Comparison of ENCODE assay signal across 35 cellular contexts in the genomic region with DNA sequence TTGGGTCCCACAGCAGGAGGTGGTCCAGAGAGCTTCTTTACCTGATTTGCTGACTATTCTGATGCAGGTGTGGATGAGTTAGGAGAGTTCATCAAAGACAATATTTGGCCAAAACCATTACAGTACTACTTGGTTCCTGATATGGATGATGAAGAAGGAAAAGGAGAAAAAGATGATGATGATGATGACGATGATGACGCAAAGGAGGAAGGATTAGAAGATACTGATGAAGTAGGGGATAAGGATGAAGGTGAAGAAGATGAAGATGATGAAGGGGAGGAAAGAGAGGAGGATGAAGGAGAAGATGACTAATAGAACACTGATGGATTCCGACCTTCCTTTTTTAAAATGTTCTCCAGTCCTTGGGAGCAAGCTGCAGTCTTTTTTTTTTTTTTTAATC.
"Had no signal": no experiment of that assay in that cellular context is flagged by ENCODE, and none has a peak within 500 bp of the region (broad histone marks: within the 10 kb centered on the region; RNA-seq: fewer than 3 reads in every experiment).

No MANE protein-coding gene starts in this region.

- H3K27me3 ChIP-seq: MG63 had no signal

- DNase-seq: Karpas-422, Kasumi-1, MG63, MM.1S, MV-4-11, NCI-H1048, NCI-H1092, NCI-H1092 treated with DMSO at 0.1 percent for 48 hours, NCI-H1105, NCI-H1105 treated with DMSO at 0.1 percent for 48 hours, NCI-H1417, NCI-H1417 treated with DMSO at 0.1 percent for 48 hours, NCI-H1436, NCI-H1436 treated with DMSO at 0.1 percent for 48 hours, NCI-H146, NCI-H1694, NCI-H1694 treated with DMSO at 0.1 percent for 48 hours, NCI-H187, NCI-H187 treated with DMSO at 0.1 percent for 48 hours, NCI-H1930, NCI-H2029, NCI-H2029 treated with DMSO at 0.1 percent for 48 hours, NCI-H2081, NCI-H2081 treated with DMSO at 0.1 percent for 48 hours, NCI-H2107, NCI-H2171, NCI-H2171 treated with DMSO at 0.1 percent for 48 hours, NCI-H2227 treated with DMSO at 0.1 percent for 48 hours, NCI-H226, NCI-H345, NCI-H446, NCI-H446 treated with DMSO at 0.1 percent for 48 hours, NCI-H510A, NCI-H510A treated with DMSO at 0.1 percent for 48 hours, NCI-H524 had no signal

- H3K4me3 ChIP-seq: MG63 had no signal

- H3K9me3 ChIP-seq: MG63 had no signal
